8 cellular contexts compared by ENCODE assay signal in the genomic region with DNA sequence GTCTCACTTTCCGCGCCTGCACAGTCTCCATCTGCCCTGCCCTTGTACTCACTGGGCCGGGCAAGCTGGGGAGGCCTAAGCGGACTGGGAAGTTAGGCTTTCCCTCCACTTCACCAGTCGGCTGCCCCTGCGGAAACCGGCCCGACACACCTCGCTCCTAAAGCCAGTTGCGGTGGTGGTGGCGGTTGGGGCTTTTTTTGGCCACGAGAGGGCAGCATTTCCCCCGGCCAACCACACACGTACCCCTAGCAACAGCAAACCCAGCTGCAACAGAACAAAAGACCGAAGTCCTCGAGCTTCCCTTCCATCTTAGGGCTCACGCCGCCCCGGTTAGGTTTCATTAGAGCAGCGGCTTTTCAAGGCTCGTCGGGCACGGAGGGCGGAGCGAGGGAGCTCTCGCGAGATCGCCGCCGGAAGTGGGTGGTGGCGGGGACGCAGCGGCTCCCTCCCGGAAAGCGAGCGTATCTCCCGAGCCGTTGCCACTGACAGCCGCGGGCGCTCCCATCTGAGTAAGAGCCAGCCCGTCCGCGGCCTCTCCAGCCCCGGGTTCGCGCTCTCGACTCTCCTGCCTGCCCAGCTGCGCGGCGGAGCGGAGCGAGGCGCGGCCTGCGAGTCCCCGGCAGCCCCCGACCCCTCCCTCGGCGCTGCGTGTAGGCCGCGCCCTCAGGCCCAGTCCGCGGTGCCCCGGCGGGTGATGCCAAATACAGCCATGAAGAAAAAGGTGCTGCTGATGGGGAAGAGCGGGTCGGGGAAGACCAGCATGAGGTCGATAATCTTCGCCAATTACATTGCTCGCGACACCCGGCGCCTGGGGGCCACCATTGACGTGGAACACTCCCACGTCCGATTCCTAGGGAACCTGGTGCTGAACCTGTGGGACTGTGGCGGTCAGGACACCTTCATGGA. TPM values are rescaled to one million over a fixed set of nuclear protein-coding genes. Genes with fewer than 3 reads are reported as not detected.
DNase-seq lines count a peak whose midpoint lies in the region; ATAC-seq, FAIRE-seq and TF ChIP-seq lines count a peak whose summit lies in the region.

A gene with protein sequence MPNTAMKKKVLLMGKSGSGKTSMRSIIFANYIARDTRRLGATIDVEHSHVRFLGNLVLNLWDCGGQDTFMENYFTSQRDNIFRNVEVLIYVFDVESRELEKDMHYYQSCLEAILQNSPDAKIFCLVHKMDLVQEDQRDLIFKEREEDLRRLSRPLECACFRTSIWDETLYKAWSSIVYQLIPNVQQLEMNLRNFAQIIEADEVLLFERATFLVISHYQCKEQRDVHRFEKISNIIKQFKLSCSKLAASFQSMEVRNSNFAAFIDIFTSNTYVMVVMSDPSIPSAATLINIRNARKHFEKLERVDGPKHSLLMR (plus strand): TSS at position 462 of the 906 bp plus-strand sequence. CDS start 233 bp downstream, at position 695.

- FAIRE-seq in A549 (lab: Jason Lieb, UNC) (no peak), TTC549 (lab: Jason Lieb, UNC) (peak; percentile 65)

- POLR2A ChIA-PET in A549 (lab: Yijun Ruan, JAX): interaction anchor here (0.7 to 2.0 kb wide), 11 partner anchors 24 to 408 kb away, joined by 3 to 20 read pairs (median 4); a partner anchor contains a TSS

- H3K27ac ChIP-seq in A549 (peak within 1 kb of the TSS; percentile 92 to 95), body of pancreas (peak within 1 kb of the TSS; percentile 71 to 96 (median 86)), iPS DF 6.9 (ENCODE audit: low read length) (no peak within 1 kb of the TSS)

- peak; percentile 98 for TF ChIP-seq POLR2A in A549 (IDR thresholded peaks at IDR 0.05; ENCODE audit: low read length)
- peak; percentile 93 for TF ChIP-seq POLR2A in GM18526 (IDR thresholded peaks at IDR 0.05; ENCODE audit: extremely low read depth, insufficient read length)
- TF ChIP-seq POLR2A in body of pancreas (IDR thresholded peaks at IDR 0.05): peak; percentile 86 to 97 (median 96)

- no peaks in the 10 kb centered on the region for H3K36me3 ChIP-seq in body of pancreas (replicated peaks in 1 of 2; ENCODE audit: insufficient read depth in 1 of 2, low read depth in 2 of 2)
- H3K36me3 ChIP-seq in iPS DF 6.9 (ENCODE audit: control insufficient read depth, insufficient read depth, low read length): no peaks in the 10 kb centered on the region

- peak; percentile 56 to 80 for TF ChIP-seq RAD21 in A549 (conservative IDR thresholded peaks at IDR 0.05 in 1 of 2, IDR thresholded peaks at IDR 0.05 in 1 of 2)

- WGBS in A549 (ENCODE audit: missing lambda C conversion rate): under 1% methylated on average over 47 of the region's 79 CpGs
- WGBS in body of pancreas, 2 donors: 0 to 1% methylated on average over 20 to 79 of the region's 79 CpGs
- WGBS in iPS DF 6.9 (ENCODE audit: insufficient coverage, insufficient read length): no CpG with 5 or more reads among the region's 79 CpGs

- TF ChIP-seq CTCF in A549 (IDR thresholded peaks at IDR 0.05) (peak; percentile 79), body of pancreas (IDR thresholded peaks at IDR 0.05) (peak; percentile 76 to 97 (median 87))

- H3K4me1 ChIP-seq in A549 (peaks cover 21% of the 10 kb centered on the region), body of pancreas (peaks cover 31% of the 10 kb centered on the region), iPS DF 6.9 (ENCODE audit: control insufficient read depth, insufficient read depth, low read length) (no peaks in the 10 kb centered on the region)

- CTCF ChIA-PET in A549 (lab: Yijun Ruan, JAX): interaction anchor here (0.5 to 5.3 kb wide), 37 partner anchors 10 to 938 kb away, joined by 3 to 57 read pairs (median 4); a partner anchor contains a TSS

- DNase-seq in A549 (ENCODE audit: low read depth in 1 of 2, low spot score in 1 of 2): peak; percentile 94 to 97
- peak; percentile 95 for DNase-seq in NCI-H2107 treated with DMSO at 0.1 percent for 48 hours (lab: John Stamatoyannopoulos, UW; ENCODE audit: unreplicated experiment)
- peak; percentile 94 to 96 (median 95) for DNase-seq in body of pancreas
- DNase-seq in iPS DF 6.9 (ENCODE audit: low read depth, low spot score): peak; percentile 88
- DNase-seq in skeletal muscle cell (ENCODE audit: low read depth): peak; percentile 87

- H3K9me3 ChIP-seq in A549: no peaks in the 10 kb centered on the region
- no peaks in the 10 kb centered on the region for H3K9me3 ChIP-seq in body of pancreas
- H3K9me3 ChIP-seq in iPS DF 6.9 (ENCODE audit: control insufficient read depth, insufficient read depth, low read length): no peaks in the 10 kb centered on the region

- H3K4me2 ChIP-seq in A549: peak within 1 kb of the TSS; percentile 93

- H3K4me3 ChIP-seq in A549 (peak within 1 kb of the TSS; percentile 82), body of pancreas (peak within 1 kb of the TSS; percentile 68 to 98), iPS DF 6.9 (ENCODE audit: low read length) (peak within 1 kb of the TSS; percentile 67), skeletal muscle cell (ENCODE audit: low read depth, low read length) (peak within 1 kb of the TSS; percentile 85)

- intact Hi-C loops in body of pancreas (cut with DNase I): no loop called here

- H3K27me3 ChIP-seq in body of pancreas: no peaks in the 10 kb centered on the region
- no peaks in the 10 kb centered on the region for H3K27me3 ChIP-seq in iPS DF 6.9 (ENCODE audit: control insufficient read depth, insufficient read depth, low read length)

- no peak for TF ChIP-seq EP300 in A549 (IDR thresholded peaks at IDR 0.05)

- ATAC-seq in A549 (peak; percentile 90 to 93), HG03066 (IDR thresholded peaks at IDR 0.05; ENCODE audit: low read depth, unreplicated experiment) (peak; percentile 89), body of pancreas (peak; percentile 97)

TF ChIP-seq in A549, 52 proteins besides CTCF, POLR2A, EP300 and RAD21 (continues in another document):
- peak; percentile 69 to 87; a peak in 4 of 5 replicates for TF ChIP-seq JUN (IDR thresholded peaks at IDR 0.05)
- TF ChIP-seq, protein P1, sequence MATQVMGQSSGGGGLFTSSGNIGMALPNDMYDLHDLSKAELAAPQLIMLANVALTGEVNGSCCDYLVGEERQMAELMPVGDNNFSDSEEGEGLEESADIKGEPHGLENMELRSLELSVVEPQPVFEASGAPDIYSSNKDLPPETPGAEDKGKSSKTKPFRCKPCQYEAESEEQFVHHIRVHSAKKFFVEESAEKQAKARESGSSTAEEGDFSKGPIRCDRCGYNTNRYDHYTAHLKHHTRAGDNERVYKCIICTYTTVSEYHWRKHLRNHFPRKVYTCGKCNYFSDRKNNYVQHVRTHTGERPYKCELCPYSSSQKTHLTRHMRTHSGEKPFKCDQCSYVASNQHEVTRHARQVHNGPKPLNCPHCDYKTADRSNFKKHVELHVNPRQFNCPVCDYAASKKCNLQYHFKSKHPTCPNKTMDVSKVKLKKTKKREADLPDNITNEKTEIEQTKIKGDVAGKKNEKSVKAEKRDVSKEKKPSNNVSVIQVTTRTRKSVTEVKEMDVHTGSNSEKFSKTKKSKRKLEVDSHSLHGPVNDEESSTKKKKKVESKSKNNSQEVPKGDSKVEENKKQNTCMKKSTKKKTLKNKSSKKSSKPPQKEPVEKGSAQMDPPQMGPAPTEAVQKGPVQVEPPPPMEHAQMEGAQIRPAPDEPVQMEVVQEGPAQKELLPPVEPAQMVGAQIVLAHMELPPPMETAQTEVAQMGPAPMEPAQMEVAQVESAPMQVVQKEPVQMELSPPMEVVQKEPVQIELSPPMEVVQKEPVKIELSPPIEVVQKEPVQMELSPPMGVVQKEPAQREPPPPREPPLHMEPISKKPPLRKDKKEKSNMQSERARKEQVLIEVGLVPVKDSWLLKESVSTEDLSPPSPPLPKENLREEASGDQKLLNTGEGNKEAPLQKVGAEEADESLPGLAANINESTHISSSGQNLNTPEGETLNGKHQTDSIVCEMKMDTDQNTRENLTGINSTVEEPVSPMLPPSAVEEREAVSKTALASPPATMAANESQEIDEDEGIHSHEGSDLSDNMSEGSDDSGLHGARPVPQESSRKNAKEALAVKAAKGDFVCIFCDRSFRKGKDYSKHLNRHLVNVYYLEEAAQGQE (IDR thresholded peaks at IDR 0.05): peak; percentile 89
- peak; percentile 81 for TF ChIP-seq PHF8 (IDR thresholded peaks at IDR 0.05; ENCODE audit: borderline replicate concordance, low read depth)
- TF ChIP-seq, protein P2, sequence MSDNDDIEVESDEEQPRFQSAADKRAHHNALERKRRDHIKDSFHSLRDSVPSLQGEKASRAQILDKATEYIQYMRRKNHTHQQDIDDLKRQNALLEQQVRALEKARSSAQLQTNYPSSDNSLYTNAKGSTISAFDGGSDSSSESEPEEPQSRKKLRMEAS (IDR thresholded peaks at IDR 0.05): peak; percentile 85
- TF ChIP-seq, protein P3, sequence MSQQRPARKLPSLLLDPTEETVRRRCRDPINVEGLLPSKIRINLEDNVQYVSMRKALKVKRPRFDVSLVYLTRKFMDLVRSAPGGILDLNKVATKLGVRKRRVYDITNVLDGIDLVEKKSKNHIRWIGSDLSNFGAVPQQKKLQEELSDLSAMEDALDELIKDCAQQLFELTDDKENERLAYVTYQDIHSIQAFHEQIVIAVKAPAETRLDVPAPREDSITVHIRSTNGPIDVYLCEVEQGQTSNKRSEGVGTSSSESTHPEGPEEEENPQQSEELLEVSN (IDR thresholded peaks at IDR 0.05; ENCODE audit: borderline replicate concordance, low read depth): peak; percentile 78
- TF ChIP-seq, protein P4, sequence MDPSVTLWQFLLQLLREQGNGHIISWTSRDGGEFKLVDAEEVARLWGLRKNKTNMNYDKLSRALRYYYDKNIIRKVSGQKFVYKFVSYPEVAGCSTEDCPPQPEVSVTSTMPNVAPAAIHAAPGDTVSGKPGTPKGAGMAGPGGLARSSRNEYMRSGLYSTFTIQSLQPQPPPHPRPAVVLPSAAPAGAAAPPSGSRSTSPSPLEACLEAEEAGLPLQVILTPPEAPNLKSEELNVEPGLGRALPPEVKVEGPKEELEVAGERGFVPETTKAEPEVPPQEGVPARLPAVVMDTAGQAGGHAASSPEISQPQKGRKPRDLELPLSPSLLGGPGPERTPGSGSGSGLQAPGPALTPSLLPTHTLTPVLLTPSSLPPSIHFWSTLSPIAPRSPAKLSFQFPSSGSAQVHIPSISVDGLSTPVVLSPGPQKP (IDR thresholded peaks at IDR 0.05; ENCODE audit: low read depth, low read length): 0 out of 2 replicates have a peak, but pooled peaks have one; percentile 19

RNA-seq across cellular contexts. Expression of the gene that starts here (rescaled TPM):
- polyA plus RNA-seq in A549 (2011; rRNA removed) (133 and 136 TPM in 2 replicates), A549 (2017; fragmentation: RNase III; extraction: RNeasy Plus Mini Kit Qiagen cat#74134 plus additional on column Dnase treatment) (106 to 117 TPM (median 115 TPM) in 3 replicates)
- 74.1 and 93.8 TPM in 2 replicates for polyA plus RNA-seq in A549 (2012; cell fraction: cytosol; rRNA removed)
- 55.1 and 71.7 TPM in 2 replicates for polyA plus RNA-seq in A549 (2012; cell fraction: nucleus; rRNA removed)
- polyA minus RNA-seq in A549 (2011; rRNA and poly(A)+ RNA removed): 76.7 and 96.9 TPM in 2 replicates
- 10 to 100 TPM; 16.6 to 30.0 TPM for total RNA-seq in body of pancreas
